Comparison of ENCODE assay signal across 34 cellular contexts in the genomic region with DNA sequence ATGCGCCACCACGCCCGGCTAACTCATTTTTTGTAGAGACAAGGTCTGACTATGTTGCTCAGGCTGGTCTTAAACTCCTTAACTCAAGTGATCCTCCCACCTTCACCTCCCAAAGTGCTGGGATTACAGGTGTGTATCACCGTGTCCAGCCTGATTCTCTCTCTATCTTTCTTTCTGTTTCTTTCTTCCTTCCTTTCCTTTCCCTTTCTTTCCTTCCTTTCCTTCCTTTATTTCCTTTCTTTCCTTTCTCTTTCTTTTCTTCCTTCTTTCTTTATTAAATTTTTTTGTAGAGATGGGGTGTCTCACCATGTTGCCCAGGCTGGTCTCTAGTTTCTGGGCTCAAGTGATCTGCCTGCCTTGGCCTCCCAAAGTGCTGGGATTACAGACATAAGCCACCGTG.
"Had no signal": no experiment of that assay in that cellular context is flagged by ENCODE, and none has a peak within 500 bp of the region (broad histone marks: within the 10 kb centered on the region; RNA-seq: fewer than 3 reads in every experiment).

No MANE protein-coding gene starts in this region.

- H3K4me3 Mint-ChIP-seq: activated CD4-positive, alpha-beta memory T cell treated with anti-CD3 and anti-CD28 coated beads for 36 hours; activated CD4-positive, alpha-beta T cell treated with anti-CD3 and anti-CD28 coated beads for 36 hours; activated CD4-positive, alpha-beta T cell treated with anti-CD3 and anti-CD28 coated beads, Interleukin-2, amount 10 ng/mL, durations not matched to agents 24 days and 14 days; activated CD8-positive, alpha-beta memory T cell treated with anti-CD3 and anti-CD28 coated beads, Interleukin-2, amount 10 ng/mL, durations not matched to agents 7 days and 5 days; activated CD8-positive, alpha-beta T cell treated with anti-CD3 and anti-CD28 coated beads, Interleukin-2, amount 10 ng/mL, durations not matched to agents 7 days and 5 days; activated naive CD4-positive, alpha-beta T cell treated with anti-CD3 and anti-CD28 coated beads, Interleukin-2, amount 50 U/mL, for 24 hours; activated naive CD8-positive, alpha-beta T cell treated with anti-CD3 and anti-CD28 coated beads for 36 hours; activated naive CD8-positive, alpha-beta T cell treated with anti-CD3 and anti-CD28 coated beads, Interleukin-2, amount 50 U/mL, for 24 hours; activated T-cell treated with anti-CD3 and anti-CD28 coated beads, Interleukin-2, amount 50 U/mL, for 24 hours; activated T-helper 17 cell treated with anti-CD3 and anti-CD28 coated beads, Interleukin-2, amount 50 U/mL, for 72 hours; effector memory CD8-positive, alpha-beta T cell; T-helper 17 cell; T-helper 2 cell treated with Interferon-gamma antibody and Interleukin-4, amounts not matched to agents 5 μg/mL and 100 μg/mL, for 36 hours had no signal

- H3K4me1 ChIP-seq: adrenal gland, body of pancreas, esophagus squamous epithelium, gastroesophageal sphincter, heart right ventricle had no signal

- H3K4me3 ChIP-seq: adrenal gland, body of pancreas, esophagus squamous epithelium, gastroesophageal sphincter, heart right ventricle had no signal

- H3K9me3 Mint-ChIP-seq: activated CD4-positive, alpha-beta memory T cell treated with anti-CD3 and anti-CD28 coated beads for 36 hours; activated CD4-positive, alpha-beta T cell treated with anti-CD3 and anti-CD28 coated beads, Interleukin-2, amount 10 ng/mL, durations not matched to agents 24 days and 14 days; activated naive CD4-positive, alpha-beta T cell treated with anti-CD3 and anti-CD28 coated beads, Interleukin-2, amount 50 U/mL, for 24 hours; activated naive CD8-positive, alpha-beta T cell treated with anti-CD3 and anti-CD28 coated beads for 36 hours; activated naive CD8-positive, alpha-beta T cell treated with anti-CD3 and anti-CD28 coated beads, Interleukin-2, amount 50 U/mL, for 24 hours; activated T-cell treated with anti-CD3 and anti-CD28 coated beads, Interleukin-2, amount 50 U/mL, for 24 hours; activated T-helper 17 cell treated with anti-CD3 and anti-CD28 coated beads, Interleukin-2, amount 50 U/mL, for 72 hours; effector memory CD8-positive, alpha-beta T cell; T-helper 2 cell treated with Interferon-gamma antibody and Interleukin-4, amounts not matched to agents 5 μg/mL and 100 μg/mL, for 36 hours had no signal

- H3K9me3 ChIP-seq: adrenal gland, body of pancreas, esophagus squamous epithelium, gastroesophageal sphincter, heart right ventricle had no signal

- H3K27ac ChIP-seq: adrenal gland, body of pancreas, epithelial cell of prostate, esophagus squamous epithelium, gastroesophageal sphincter, heart right ventricle had no signal

- H3K4me1 Mint-ChIP-seq: activated CD4-positive, alpha-beta T cell treated with anti-CD3 and anti-CD28 coated beads for 36 hours; activated CD4-positive, alpha-beta T cell treated with anti-CD3 and anti-CD28 coated beads, Interleukin-2, amount 10 ng/mL, durations not matched to agents 24 days and 14 days; activated CD8-positive, alpha-beta memory T cell treated with anti-CD3 and anti-CD28 coated beads, Interleukin-2, amount 10 ng/mL, durations not matched to agents 7 days and 5 days; activated naive CD4-positive, alpha-beta T cell treated with anti-CD3 and anti-CD28 coated beads, Interleukin-2, amount 50 U/mL, for 24 hours; activated naive CD8-positive, alpha-beta T cell treated with anti-CD3 and anti-CD28 coated beads for 36 hours; activated naive CD8-positive, alpha-beta T cell treated with anti-CD3 and anti-CD28 coated beads, Interleukin-2, amount 50 U/mL, for 24 hours; activated T-helper 17 cell treated with anti-CD3 and anti-CD28 coated beads, Interleukin-2, amount 50 U/mL, for 72 hours; T-helper 17 cell had no signal

- DNase-seq: activated CD4-positive, alpha-beta memory T cell treated with anti-CD3 and anti-CD28 coated beads for 36 hours; activated CD4-positive, alpha-beta T cell treated with anti-CD3 and anti-CD28 coated beads for 36 hours; activated CD4-positive, alpha-beta T cell treated with anti-CD3 and anti-CD28 coated beads, Interleukin-2, amount 10 ng/mL, durations not matched to agents 24 days and 14 days; activated CD4-positive, CD25-positive, alpha-beta regulatory T cell; activated CD4-positive, CD25-positive, alpha-beta regulatory T cell treated with anti-CD3 and anti-CD28 coated beads, Interleukin-2, amount 50 U/mL, for 72 hours; activated CD8-positive, alpha-beta memory T cell treated with anti-CD3 and anti-CD28 coated beads, Interleukin-2, amount 10 ng/mL, durations not matched to agents 7 days and 5 days; activated CD8-positive, alpha-beta memory T cell treated with anti-CD3 and anti-CD28 coated beads, Interleukin-2, amount 50 U/mL, for 4 hours; activated CD8-positive, alpha-beta T cell treated with anti-CD3 and anti-CD28 coated beads, Interleukin-2, amount 10 ng/mL, durations not matched to agents 7 days and 5 days; activated effector memory CD4-positive, alpha-beta T cell treated with Interleukin-2 at 50 U/mL for 16 hours; activated gamma-delta T cell treated with Interleukin-2 at 50 U/mL for 16 hours; activated naive CD4-positive, alpha-beta T cell treated with Interleukin-2 at 50 U/mL for 16 hours; activated naive CD8-positive, alpha-beta T cell treated with anti-CD3 and anti-CD28 coated beads for 36 hours; activated naive CD8-positive, alpha-beta T cell treated with anti-CD3 and anti-CD28 coated beads, Interleukin-2, amount 50 U/mL, for 24 hours; activated T-cell treated with anti-CD3 and anti-CD28 coated beads, Interleukin-2, amount 50 U/mL, for 24 hours; adrenal gland; amygdala; aorta; body of pancreas; caudate nucleus; cortex of kidney; dermis blood vessel endothelial cell; effector CD4-positive, alpha-beta T cell; effector memory CD8-positive, alpha-beta T cell; esophagus squamous epithelium; foreskin melanocyte; heart right ventricle; T-helper 1 cell; T-helper 17 cell; T1000 had no signal

- H3K27me3 Mint-ChIP-seq: activated CD4-positive, alpha-beta memory T cell treated with anti-CD3 and anti-CD28 coated beads for 36 hours; activated CD4-positive, alpha-beta T cell treated with anti-CD3 and anti-CD28 coated beads for 36 hours; activated CD8-positive, alpha-beta memory T cell treated with anti-CD3 and anti-CD28 coated beads, Interleukin-2, amount 10 ng/mL, durations not matched to agents 7 days and 5 days; activated T-cell treated with anti-CD3 and anti-CD28 coated beads, Interleukin-2, amount 50 U/mL, for 24 hours; activated T-helper 17 cell treated with anti-CD3 and anti-CD28 coated beads, Interleukin-2, amount 50 U/mL, for 72 hours; effector memory CD8-positive, alpha-beta T cell; T-helper 17 cell had no signal

- H3K36me3 Mint-ChIP-seq: activated CD4-positive, alpha-beta memory T cell treated with anti-CD3 and anti-CD28 coated beads for 36 hours; activated CD8-positive, alpha-beta memory T cell treated with anti-CD3 and anti-CD28 coated beads, Interleukin-2, amount 10 ng/mL, durations not matched to agents 7 days and 5 days; activated naive CD4-positive, alpha-beta T cell treated with anti-CD3 and anti-CD28 coated beads, Interleukin-2, amount 50 U/mL, for 24 hours; activated naive CD8-positive, alpha-beta T cell treated with anti-CD3 and anti-CD28 coated beads for 36 hours had no signal

- H3K36me3 ChIP-seq: adrenal gland had no signal

- ATAC-seq: activated CD4-positive, alpha-beta T cell treated with anti-CD3 and anti-CD28 coated beads for 36 hours; activated CD8-positive, alpha-beta memory T cell treated with anti-CD3 and anti-CD28 coated beads, Interleukin-2, amount 10 ng/mL, durations not matched to agents 7 days and 5 days; activated CD8-positive, alpha-beta T cell treated with anti-CD3 and anti-CD28 coated beads, Interleukin-2, amount 10 ng/mL, durations not matched to agents 7 days and 5 days; activated naive CD8-positive, alpha-beta T cell treated with anti-CD3 and anti-CD28 coated beads, Interleukin-2, amount 50 U/mL, for 24 hours; activated T-helper 17 cell treated with anti-CD3 and anti-CD28 coated beads, Interleukin-2, amount 50 U/mL, for 72 hours; body of pancreas; effector memory CD8-positive, alpha-beta T cell; gastroesophageal sphincter; heart right ventricle; T-helper 17 cell had no signal

- H3K27ac Mint-ChIP-seq: activated CD4-positive, alpha-beta memory T cell treated with anti-CD3 and anti-CD28 coated beads for 36 hours; activated CD4-positive, alpha-beta T cell treated with anti-CD3 and anti-CD28 coated beads for 36 hours; activated CD4-positive, alpha-beta T cell treated with anti-CD3 and anti-CD28 coated beads, Interleukin-2, amount 10 ng/mL, durations not matched to agents 24 days and 14 days; activated CD8-positive, alpha-beta memory T cell treated with anti-CD3 and anti-CD28 coated beads, Interleukin-2, amount 10 ng/mL, durations not matched to agents 7 days and 5 days; activated CD8-positive, alpha-beta T cell treated with anti-CD3 and anti-CD28 coated beads, Interleukin-2, amount 10 ng/mL, durations not matched to agents 7 days and 5 days; activated naive CD4-positive, alpha-beta T cell treated with anti-CD3 and anti-CD28 coated beads, Interleukin-2, amount 50 U/mL, for 24 hours; activated naive CD8-positive, alpha-beta T cell treated with anti-CD3 and anti-CD28 coated beads for 36 hours; activated naive CD8-positive, alpha-beta T cell treated with anti-CD3 and anti-CD28 coated beads, Interleukin-2, amount 50 U/mL, for 24 hours; activated T-cell treated with anti-CD3 and anti-CD28 coated beads, Interleukin-2, amount 50 U/mL, for 24 hours; activated T-helper 17 cell treated with anti-CD3 and anti-CD28 coated beads, Interleukin-2, amount 50 U/mL, for 72 hours; T-helper 17 cell; T-helper 2 cell treated with Interferon-gamma antibody and Interleukin-4, amounts not matched to agents 5 μg/mL and 100 μg/mL, for 36 hours had no signal

- H3K27me3 ChIP-seq: adrenal gland, body of pancreas, esophagus squamous epithelium, gastroesophageal sphincter, heart right ventricle had no signal
